ENCODE assay signal across 9 cellular contexts in the genomic region with DNA sequence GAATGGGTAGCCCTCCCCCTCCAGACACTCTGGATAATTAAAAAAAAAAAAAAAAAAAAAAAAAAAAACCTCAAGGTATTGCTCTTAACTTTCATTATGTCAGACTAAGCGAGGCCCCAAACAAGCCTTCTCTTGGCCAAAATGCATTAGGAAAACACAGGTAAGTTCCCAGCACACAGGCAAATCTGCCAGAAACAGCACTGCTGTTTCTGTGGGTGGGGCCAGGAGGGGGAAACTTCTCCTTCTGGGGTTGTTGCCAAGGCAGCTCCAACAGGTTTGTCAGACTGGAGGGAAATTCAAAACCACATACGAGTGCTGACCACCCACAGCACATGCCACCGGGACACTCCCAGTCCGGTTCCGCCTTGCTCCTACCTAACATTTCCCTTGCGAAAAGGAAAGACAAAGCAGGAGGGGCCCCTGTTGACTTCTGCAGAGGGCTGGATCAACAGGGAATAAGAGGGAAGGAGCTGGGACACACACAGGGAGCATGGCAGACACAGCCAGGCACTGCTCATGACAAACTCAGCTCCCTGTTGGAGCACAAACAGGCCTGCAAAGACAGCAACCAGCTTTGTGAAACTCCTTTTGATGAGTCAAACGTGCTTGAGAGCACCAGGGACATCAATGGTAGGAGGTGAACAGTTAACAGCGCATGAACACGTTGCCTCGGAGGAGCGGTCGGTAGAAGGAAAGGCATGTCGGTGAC. TPM values are rescaled to one million over a fixed set of nuclear protein-coding genes. Genes with fewer than 3 reads are reported as not detected.
A peak's percentile ranks its signal among the peaks of the same experiment; 100 is the strongest.
DNase-seq lines count a peak whose midpoint lies in the region; ATAC-seq, FAIRE-seq and TF ChIP-seq lines count a peak whose summit lies in the region.
"Had no signal": no experiment of that assay in that cellular context is flagged by ENCODE, and none has a peak within 500 bp of the region (broad histone marks: within the 10 kb centered on the region; RNA-seq: fewer than 3 reads in every experiment).

No MANE protein-coding gene starts in this region.

- DNase-seq in heart left ventricle (peak in 1 of 5 donors; percentile 57), Right ventricle myocardium inferior (ENCODE audit: missing footprints) (no peak), SIG-M5 treated with dmso at 0.1 percent for 504 hours (lab: John Stamatoyannopoulos, UW; ENCODE audit: unreplicated experiment) (peak; percentile 60), keratinocyte (ENCODE audit: low read depth, low spot score) (peak; percentile 72), NCI-H2227 treated with DMSO at 0.1 percent for 48 hours (lab: John Stamatoyannopoulos, UW) (no peak)
- DNase-seq in activated naive CD8-positive, alpha-beta T cell treated with anti-CD3 and anti-CD28 coated beads, Interleukin-2, amount 10 ng/mL, durations not matched to agents 7 days and 5 days, result peak; percentile 54
- DNase-seq in stimulated activated CD4-positive, alpha-beta T cell treated with anti-CD3 and anti-CD28 coated beads, Interleukin-4, amount 100 ng/mL, for 4 hours, result peak; percentile 39 to 77

- H3K4me3 Mint-ChIP-seq in activated naive CD8-positive, alpha-beta T cell treated with anti-CD3 and anti-CD28 coated beads, Interleukin-2, amount 10 ng/mL, durations not matched to agents 7 days and 5 days, result peak overlapping the region; percentile 74

- POLR2A ChIA-PET in activated naive CD8-positive, alpha-beta T cell treated with anti-CD3 and anti-CD28 coated beads, Interleukin-2, amount 10 ng/mL, durations not matched to agents 7 days and 5 days (lab: Charles Lee), result interaction anchor here (0.7 to 4.5 kb wide), 16 partner anchors 12 to 174 kb away, joined by 3 to 62 read pairs (median 6); partner anchors contain the start of genes APOL2, FOXRED2, MYH9 and TXN2

- H3K9ac ChIP-seq in keratinocyte (ENCODE audit: control insufficient read depth, extremely low read depth, insufficient read depth, low read length), result peak overlapping the region; percentile 85

- peaks cover 25% of the 10 kb centered on the region for H4K20me1 ChIP-seq in keratinocyte (ENCODE audit: control insufficient read depth, extremely low read depth, insufficient read depth, low read length)

- H3K4me1 Mint-ChIP-seq in activated naive CD8-positive, alpha-beta T cell treated with anti-CD3 and anti-CD28 coated beads, Interleukin-2, amount 10 ng/mL, durations not matched to agents 7 days and 5 days, result peaks cover 94% of the 10 kb centered on the region

- intact Hi-C loops in heart left ventricle (cut with DNase I), result loop anchor here in 8 of 10 donors (2.0 to 5.0 kb wide), 3 partner anchors 35 to 55 kb away; partner anchors contain the start of gene MYH9 (in 4 of the 8)
- intact Hi-C loops in Right ventricle myocardium inferior (cut with DNase I), result no loop called here

- H3K27ac ChIP-seq in heart left ventricle, result peak overlapping the region; percentile 89 to 100 (median 94)
- H3K27ac ChIP-seq in keratinocyte (ENCODE audit: control insufficient read depth, insufficient read depth, low read length), result peak overlapping the region; percentile 96

- peak overlapping the region; percentile 89 for H3K4me2 ChIP-seq in keratinocyte (ENCODE audit: control insufficient read depth, extremely low read depth, insufficient read depth, low read depth, low read length)

- H3K36me3 ChIP-seq in heart left ventricle (peaks cover 0 to 76% (median 50%) of the 10 kb centered on the region in 9 donors), keratinocyte (ENCODE audit: control insufficient read depth in 2 of 2, extremely low read depth in 1 of 2, insufficient read depth in 2 of 2, low read length in 2 of 2) (peaks cover 26 to 73% of the 10 kb centered on the region in 2 experiments)

- ATAC-seq in heart left ventricle (peak in 1 of 4 donors; percentile 0), Right ventricle myocardium inferior (no peak), HG02938 (IDR thresholded peaks at IDR 0.05; ENCODE audit: unreplicated experiment) (no peak)
- peak; percentile 17 for ATAC-seq in activated naive CD8-positive, alpha-beta T cell treated with anti-CD3 and anti-CD28 coated beads, Interleukin-2, amount 10 ng/mL, durations not matched to agents 7 days and 5 days (ENCODE audit: low read depth)

- H3K27ac Mint-ChIP-seq in activated naive CD8-positive, alpha-beta T cell treated with anti-CD3 and anti-CD28 coated beads, Interleukin-2, amount 10 ng/mL, durations not matched to agents 7 days and 5 days, result peak overlapping the region; percentile 98

- no peak overlapping the region for H2AFZ ChIP-seq in keratinocyte (ENCODE audit: control insufficient read depth, low read length)

- TF ChIP-seq CTCF in heart left ventricle (IDR thresholded peaks at IDR 0.05), result no peak
- no peak for TF ChIP-seq CTCF in keratinocyte (optimal IDR thresholded peaks at IDR 0.05 in 1 of 3, IDR thresholded peaks at IDR 0.05 in 1 of 3, conservative IDR thresholded peaks at IDR 0.05 in 1 of 3; ENCODE audit: extremely low read depth in 1 of 3, insufficient read depth in 2 of 3, low read length in 3 of 3)

- H3K79me2 ChIP-seq in keratinocyte (ENCODE audit: control insufficient read depth, insufficient read depth, low read length), result peaks cover 69% of the 10 kb centered on the region

- TF ChIP-seq POLR2A in heart left ventricle (IDR thresholded peaks at IDR 0.05), result no peak

- peaks cover 82 to 100% (median 100%) of the 10 kb centered on the region in 12 donors for H3K4me1 ChIP-seq in heart left ventricle
- H3K4me1 ChIP-seq in keratinocyte (ENCODE audit: control insufficient read depth, extremely low read depth, insufficient read depth, low read length), result peaks cover 100% of the 10 kb centered on the region

- H3K27me3 ChIP-seq in heart left ventricle (no peaks in the 10 kb centered on the region), keratinocyte (ENCODE audit: control insufficient read depth, extremely low read depth, insufficient read depth, low read length) (no peaks in the 10 kb centered on the region)

- peaks cover 2% of the 10 kb centered on the region for H3K9me1 ChIP-seq in keratinocyte (ENCODE audit: control insufficient read depth, extremely low read depth, insufficient read depth, low read length)

- H3K9me3 ChIP-seq in heart left ventricle (no peaks in the 10 kb centered on the region), keratinocyte (ENCODE audit: control insufficient read depth, low read depth, low read length) (no peaks in the 10 kb centered on the region)

- dilution Hi-C loops in keratinocyte (cut with MboI; ENCODE audit: extremely low pct_ligation_motif_present, low sequenced_read_pairs), result no loop called here

- H3K9me3 Mint-ChIP-seq in activated naive CD8-positive, alpha-beta T cell treated with anti-CD3 and anti-CD28 coated beads, Interleukin-2, amount 10 ng/mL, durations not matched to agents 7 days and 5 days, result no peaks in the 10 kb centered on the region

- H3K4me3 ChIP-seq in heart left ventricle, result peak overlapping the region in 1 of 12 donors; percentile 44
- peak overlapping the region in 2 of 3 experiments; percentile 18 to 36 for H3K4me3 ChIP-seq in keratinocyte (ENCODE audit: control insufficient read depth in 2 of 3, extremely low read depth in 1 of 3, insufficient read depth in 2 of 3, low read depth in 1 of 3, low read length in 3 of 3)

- peaks cover 64% of the 10 kb centered on the region for H3K36me3 Mint-ChIP-seq in activated naive CD8-positive, alpha-beta T cell treated with anti-CD3 and anti-CD28 coated beads, Interleukin-2, amount 10 ng/mL, durations not matched to agents 7 days and 5 days

- peak; percentile 96 for FAIRE-seq in keratinocyte (lab: Jason Lieb, UNC)
- FAIRE-seq: G401.6 had no signal

- H3K27me3 Mint-ChIP-seq in activated naive CD8-positive, alpha-beta T cell treated with anti-CD3 and anti-CD28 coated beads, Interleukin-2, amount 10 ng/mL, durations not matched to agents 7 days and 5 days, result no peaks in the 10 kb centered on the region

- WGBS in heart left ventricle, 4 donors, result 22 to 36% (median 28%) methylated on average over 9 to 13 of the region's 13 CpGs

RNA-seq across cellular contexts. Expression of gene MYH9, which starts 55.0 kb away (rescaled TPM):
- total RNA-seq in heart left ventricle, result 100 to 1,000 TPM; 126 to 482 (median 238) TPM
- 100 to 1,000 TPM; 109 to 407 TPM for polyA plus RNA-seq in heart left ventricle
- total RNA-seq in Right ventricle myocardium inferior, result 180 TPM
- 100 to 1,000 TPM; 803 to 821 TPM for total RNA-seq in activated naive CD8-positive, alpha-beta T cell treated with anti-CD3 and anti-CD28 coated beads, Interleukin-2, amount 10 ng/mL, durations not matched to agents 7 days and 5 days
- 277 to 489 TPM (median 351 TPM) in 3 replicates for polyA plus RNA-seq in keratinocyte
- polyA plus RNA-seq in keratinocyte (2011; ENCODE audit: low read depth), result 526 TPM
- 357 and 388 TPM in 2 replicates for polyA plus RNA-seq in keratinocyte (2011; cell fraction: cytosol; rRNA removed)
- 864 and 995 TPM in 2 replicates for polyA plus RNA-seq in keratinocyte (2011; cell fraction: nucleus; rRNA removed)
- polyA plus RNA-seq in keratinocyte (2012; ENCODE audit: low replicate concordance), result 168 and 903 TPM in 2 replicates
- polyA minus RNA-seq in keratinocyte, result 752 to 1,882 TPM (median 1,066 TPM) in 3 replicates
- polyA minus RNA-seq in keratinocyte (2011; cell fraction: cytosol; rRNA and poly(A)+ RNA removed), result 461 TPM
- 623 and 1,627 TPM in 2 replicates for polyA minus RNA-seq in keratinocyte (2011; cell fraction: nucleus; rRNA and poly(A)+ RNA removed)

Comparison
In these comparisons a context has a peak if more than half of its experiments do, and no peak if none do; other contexts are left out.
1. DNase-seq: peak in SIG-M5 treated with dmso at 0.1 percent for 504 hours (single experiment), activated naive CD8-positive, alpha-beta T cell treated with anti-CD3 and anti-CD28 coated beads, Interleukin-2, amount 10 ng/mL, durations not matched to agents 7 days and 5 days (single experiment), keratinocyte (single experiment) and stimulated activated CD4-positive, alpha-beta T cell treated with anti-CD3 and anti-CD28 coated beads, Interleukin-4, amount 100 ng/mL, for 4 hours (2 of 2); none in Right ventricle myocardium inferior (single experiment) and NCI-H2227 treated with DMSO at 0.1 percent for 48 hours (single experiment).